24 cellular contexts compared by ENCODE assay signal in the genomic region with DNA sequence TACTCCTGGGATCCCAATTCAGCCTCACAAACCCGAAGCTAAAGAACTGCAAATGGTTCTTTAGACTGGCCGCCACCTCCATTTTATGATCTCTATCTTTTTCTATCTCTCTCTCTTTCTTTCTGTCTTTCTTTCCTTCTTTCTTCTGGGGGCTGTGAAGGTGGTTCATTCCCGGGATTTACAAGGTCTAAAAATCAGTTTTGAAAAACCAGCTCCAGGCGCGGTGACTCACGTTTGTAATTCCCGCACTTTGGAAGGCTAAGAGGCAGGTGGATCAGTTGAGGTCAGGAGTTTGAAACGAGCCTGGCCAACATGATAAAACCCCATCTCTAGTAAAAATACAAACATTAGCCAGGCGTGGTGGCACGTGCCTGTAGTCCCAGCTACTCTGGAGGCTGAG.
"Had no signal": no experiment of that assay in that cellular context is flagged by ENCODE, and none has a peak within 500 bp of the region (broad histone marks: within the 10 kb centered on the region; RNA-seq: fewer than 3 reads in every experiment).

No MANE protein-coding gene starts in this region.

- H3K36me3 ChIP-seq: neutrophil, prostate gland, right atrium auricular region, suprapubic skin, transverse colon, vagina had no signal

- H3K4me2 ChIP-seq: smooth muscle cell had no signal

- ATAC-seq: natural killer cell; sciatic nerve; stimulated activated naive CD8-positive, alpha-beta T cell treated with anti-CD3 and anti-CD28 coated beads, Interleukin-15, amount 100 ng/mL, for 72 hours had no signal

- H3K27ac ChIP-seq: coronary artery, neutrophil, prostate gland, right atrium auricular region, suprapubic skin, transverse colon, vagina had no signal

- H3K9me3 Mint-ChIP-seq: immature natural killer cell; memory B cell; natural killer cell; neural crest cell; stimulated activated naive CD8-positive, alpha-beta T cell treated with anti-CD3 and anti-CD28 coated beads, Interleukin-15, amount 100 ng/mL, for 72 hours had no signal

- H3K4me1 Mint-ChIP-seq: immature natural killer cell; memory B cell; natural killer cell; neural crest cell; stimulated activated naive CD8-positive, alpha-beta T cell treated with anti-CD3 and anti-CD28 coated beads, Interleukin-15, amount 100 ng/mL, for 72 hours had no signal

- H3K4me3 ChIP-seq: coronary artery, lung, prostate gland, right atrium auricular region, smooth muscle cell, suprapubic skin, transverse colon, vagina had no signal

- DNase-seq: dermis blood vessel endothelial cell; effector memory CD4-positive, alpha-beta T cell; erythroblast; hypothalamus; immature natural killer cell; natural killer cell; stimulated activated CD4-positive, alpha-beta T cell treated with anti-CD3 and anti-CD28 coated beads, Interleukin-12 subunit alpha, Interleukin-12 subunit beta, amount 100 ng/mL, for 4 hours; stimulated activated CD4-positive, alpha-beta T cell treated with anti-CD3 and anti-CD28 coated beads, Interleukin-1b, Interleukin-23, amount 100 ng/mL, for 48 hours; stimulated activated CD4-positive, alpha-beta T cell treated with anti-CD3 and anti-CD28 coated beads, Interleukin-4, amount 100 ng/mL, for 1 hour; stimulated activated CD8-positive, alpha-beta memory T cell treated with anti-CD3 and anti-CD28 coated beads, Interleukin-4, amount 100 ng/mL, for 48 hours; stimulated activated naive CD4-positive, alpha-beta T cell; stimulated activated naive CD8-positive, alpha-beta T cell treated with anti-CD3 and anti-CD28 coated beads, Interleukin-15, amount 100 ng/mL, for 72 hours; transverse colon had no signal

- H3K27me3 Mint-ChIP-seq: stimulated activated naive CD8-positive, alpha-beta T cell treated with anti-CD3 and anti-CD28 coated beads, Interleukin-15, amount 100 ng/mL, for 72 hours had no signal

- H3K4me3 Mint-ChIP-seq: immature natural killer cell; memory B cell; natural killer cell; neural crest cell; stimulated activated naive CD8-positive, alpha-beta T cell treated with anti-CD3 and anti-CD28 coated beads, Interleukin-15, amount 100 ng/mL, for 72 hours had no signal

- H3K36me3 Mint-ChIP-seq: immature natural killer cell, memory B cell, natural killer cell had no signal

- H3K27ac Mint-ChIP-seq: immature natural killer cell; memory B cell; natural killer cell; stimulated activated naive CD8-positive, alpha-beta T cell treated with anti-CD3 and anti-CD28 coated beads, Interleukin-15, amount 100 ng/mL, for 72 hours had no signal

- H3K9me3 ChIP-seq: neutrophil, prostate gland, right atrium auricular region, suprapubic skin, transverse colon, vagina had no signal

- H3K27me3 ChIP-seq: neutrophil, right atrium auricular region, suprapubic skin, transverse colon, vagina had no signal

- H3K4me1 ChIP-seq: prostate gland, suprapubic skin, transverse colon, vagina had no signal
